ENCODE assay signal across 18 cellular contexts in genomic region chr6:111795558-111795957, GRCh38.
DNase-seq lines count a peak whose midpoint lies in the region; ATAC-seq and TF ChIP-seq lines count a peak whose summit lies in the region.
"Had no signal": no experiment of that assay in that cellular context is flagged by ENCODE, and none has a peak within 500 bp of the region (broad histone marks: within the 10 kb centered on the region; RNA-seq: fewer than 3 reads in every experiment).

No MANE protein-coding gene starts in this region.

- H3K36me3 ChIP-seq in SJCRH30 = no peaks in the 10 kb centered on the region
- H3K36me3 ChIP-seq: tibial nerve had no signal

- TF ChIP-seq CTCF in dorsolateral prefrontal cortex (IDR thresholded peaks at IDR 0.05 in 54 of 56, conservative IDR thresholded peaks at IDR 0.05 in 2 of 56; ENCODE audit: low read depth in 1 of 56, partially characterized antibody in 56 of 56) (no peak), foreskin keratinocyte (conservative IDR thresholded peaks at IDR 0.05) (no peak)

- H3K36me3 Mint-ChIP-seq in activated naive CD4-positive, alpha-beta T cell treated with anti-CD3 and anti-CD28 coated beads, Interleukin-2, amount 10 ng/mL, durations not matched to agents 7 days and 5 days = peaks cover 32% of the 10 kb centered on the region
- peaks cover 71% of the 10 kb centered on the region for H3K36me3 Mint-ChIP-seq in activated naive CD8-positive, alpha-beta T cell treated with anti-CD3 and anti-CD28 coated beads, Interleukin-2, amount 50 U/mL, for 24 hours (ENCODE audit: low read depth)
- H3K36me3 Mint-ChIP-seq in stimulated activated effector memory CD8-positive, alpha-beta T cell treated with anti-CD3 and anti-CD28 coated beads, Interleukin-12 subunit alpha, Interleukin-12 subunit beta, amount 100 ng/mL, for 72 hours = peaks cover 81% of the 10 kb centered on the region

- H3K27me3 Mint-ChIP-seq in activated naive CD4-positive, alpha-beta T cell treated with anti-CD3 and anti-CD28 coated beads, Interleukin-2, amount 10 ng/mL, durations not matched to agents 7 days and 5 days = no peaks in the 10 kb centered on the region
- H3K27me3 Mint-ChIP-seq in activated naive CD8-positive, alpha-beta T cell treated with anti-CD3 and anti-CD28 coated beads, Interleukin-2, amount 50 U/mL, for 24 hours = no peaks in the 10 kb centered on the region
- H3K27me3 Mint-ChIP-seq: stimulated activated naive B cell treated with anti-CD40 and anti-IgM and Interleukin-4, amounts not matched to agents 10 μg/mL and 1 μg/mL and 100 μg/mL, for 72 hours had no signal

- intact Hi-C loops in Right ventricle myocardium inferior (cut with DNase I) (no loop called here), dorsolateral prefrontal cortex (cut with DNase I) (no loop called here)

- H3K9me3 Mint-ChIP-seq in activated naive CD4-positive, alpha-beta T cell treated with anti-CD3 and anti-CD28 coated beads, Interleukin-2, amount 10 ng/mL, durations not matched to agents 7 days and 5 days = no peaks in the 10 kb centered on the region
- no peaks in the 10 kb centered on the region for H3K9me3 Mint-ChIP-seq in activated naive CD8-positive, alpha-beta T cell treated with anti-CD3 and anti-CD28 coated beads, Interleukin-2, amount 50 U/mL, for 24 hours
- H3K9me3 Mint-ChIP-seq in stimulated activated effector memory CD8-positive, alpha-beta T cell treated with anti-CD3 and anti-CD28 coated beads, Interleukin-12 subunit alpha, Interleukin-12 subunit beta, amount 100 ng/mL, for 72 hours = no peaks in the 10 kb centered on the region
- H3K9me3 Mint-ChIP-seq: stimulated activated naive B cell treated with anti-CD40 and anti-IgM and Interleukin-4, amounts not matched to agents 10 μg/mL and 1 μg/mL and 100 μg/mL, for 72 hours had no signal

- no peak for ATAC-seq in activated naive CD8-positive, alpha-beta T cell treated with anti-CD3 and anti-CD28 coated beads, Interleukin-2, amount 50 U/mL, for 24 hours
- peak; percentile 35 for ATAC-seq in stimulated activated effector memory CD8-positive, alpha-beta T cell treated with anti-CD3 and anti-CD28 coated beads, Interleukin-12 subunit alpha, Interleukin-12 subunit beta, amount 100 ng/mL, for 72 hours
- ATAC-seq in Right ventricle myocardium inferior = no peak
- no peak for ATAC-seq in foreskin keratinocyte
- ATAC-seq: mucosa of descending colon had no signal

- CTCF ChIA-PET in activated naive CD4-positive, alpha-beta T cell treated with anti-CD3 and anti-CD28 coated beads, Interleukin-2, amount 10 ng/mL, durations not matched to agents 7 days and 5 days (lab: Charles Lee) = interaction anchor here (0.6 to 1.0 kb wide), 2 partner anchors 36 to 203 kb away, joined by 3 to 5 read pairs; no protein-coding TSS in a partner anchor

- H3K4me1 Mint-ChIP-seq in activated naive CD4-positive, alpha-beta T cell treated with anti-CD3 and anti-CD28 coated beads, Interleukin-2, amount 10 ng/mL, durations not matched to agents 7 days and 5 days = peaks cover 68% of the 10 kb centered on the region
- H3K4me1 Mint-ChIP-seq in activated naive CD8-positive, alpha-beta T cell treated with anti-CD3 and anti-CD28 coated beads, Interleukin-2, amount 50 U/mL, for 24 hours = peaks cover 93% of the 10 kb centered on the region
- peaks cover 63% of the 10 kb centered on the region for H3K4me1 Mint-ChIP-seq in stimulated activated effector memory CD8-positive, alpha-beta T cell treated with anti-CD3 and anti-CD28 coated beads, Interleukin-12 subunit alpha, Interleukin-12 subunit beta, amount 100 ng/mL, for 72 hours

- H3K9me3 ChIP-seq in SJCRH30 (replicated peaks) = no peaks in the 10 kb centered on the region
- H3K9me3 ChIP-seq: mucosa of descending colon, tibial nerve had no signal

- H3K27ac ChIP-seq in SJCRH30 (peak overlapping the region; percentile 12; the same call in 1 of the 2 replicates), dorsolateral prefrontal cortex (peak overlapping the region in 1 of 59 donors; percentile 5), foreskin keratinocyte (no peak overlapping the region)

- H3K27me3 ChIP-seq in SJCRH30 (no peaks in the 10 kb centered on the region), dorsolateral prefrontal cortex (no peaks in the 10 kb centered on the region), foreskin keratinocyte (no peaks in the 10 kb centered on the region)
- H3K27me3 ChIP-seq: tibial nerve had no signal

- peak overlapping the region; percentile 64 for H3K27ac Mint-ChIP-seq in activated naive CD4-positive, alpha-beta T cell treated with anti-CD3 and anti-CD28 coated beads, Interleukin-2, amount 10 ng/mL, durations not matched to agents 7 days and 5 days
- peak overlapping the region; percentile 82 for H3K27ac Mint-ChIP-seq in activated naive CD8-positive, alpha-beta T cell treated with anti-CD3 and anti-CD28 coated beads, Interleukin-2, amount 50 U/mL, for 24 hours
- H3K27ac Mint-ChIP-seq in stimulated activated effector memory CD8-positive, alpha-beta T cell treated with anti-CD3 and anti-CD28 coated beads, Interleukin-12 subunit alpha, Interleukin-12 subunit beta, amount 100 ng/mL, for 72 hours = no peak overlapping the region
- H3K27ac Mint-ChIP-seq: stimulated activated naive B cell treated with anti-CD40 and anti-IgM and Interleukin-4, amounts not matched to agents 10 μg/mL and 1 μg/mL and 100 μg/mL, for 72 hours had no signal

- peaks cover 23% of the 10 kb centered on the region for H3K4me1 ChIP-seq in SJCRH30
- H3K4me1 ChIP-seq in foreskin keratinocyte = peaks cover 6% of the 10 kb centered on the region

- H3K4me3 ChIP-seq in SJCRH30 (no peak overlapping the region), dorsolateral prefrontal cortex (no peak overlapping the region)
- H3K4me3 ChIP-seq: mucosa of descending colon, tibial nerve had no signal

- H3K4me3 Mint-ChIP-seq in activated naive CD4-positive, alpha-beta T cell treated with anti-CD3 and anti-CD28 coated beads, Interleukin-2, amount 10 ng/mL, durations not matched to agents 7 days and 5 days = no peak overlapping the region
- H3K4me3 Mint-ChIP-seq in activated naive CD8-positive, alpha-beta T cell treated with anti-CD3 and anti-CD28 coated beads, Interleukin-2, amount 50 U/mL, for 24 hours = peak overlapping the region; percentile 74
- H3K4me3 Mint-ChIP-seq in stimulated activated effector memory CD8-positive, alpha-beta T cell treated with anti-CD3 and anti-CD28 coated beads, Interleukin-12 subunit alpha, Interleukin-12 subunit beta, amount 100 ng/mL, for 72 hours = no peak overlapping the region
- H3K4me3 Mint-ChIP-seq: stimulated activated naive B cell treated with anti-CD40 and anti-IgM and Interleukin-4, amounts not matched to agents 10 μg/mL and 1 μg/mL and 100 μg/mL, for 72 hours had no signal

- no peak for DNase-seq in activated naive CD4-positive, alpha-beta T cell treated with anti-CD3 and anti-CD28 coated beads, Interleukin-2, amount 10 ng/mL, durations not matched to agents 7 days and 5 days
- no peak for DNase-seq in activated naive CD4-positive, alpha-beta T cell treated with anti-CD3 and anti-CD28 coated beads, Interleukin-2, amount 50 U/mL, for 16 hours
- DNase-seq in SJCRH30 = no peak
- no peak for DNase-seq in activated naive CD8-positive, alpha-beta T cell treated with anti-CD3 and anti-CD28 coated beads, Interleukin-2, amount 50 U/mL, for 24 hours
- peak in 1 of 2 donors; percentile 28 for DNase-seq in stimulated activated effector memory CD8-positive, alpha-beta T cell treated with anti-CD3 and anti-CD28 coated beads, Interleukin-12 subunit alpha, Interleukin-12 subunit beta, amount 100 ng/mL, for 72 hours (ENCODE audit: low spot score in 2 of 2)
- DNase-seq in Right ventricle myocardium inferior (ENCODE audit: missing footprints) = no peak
- DNase-seq in dorsolateral prefrontal cortex = no peak
- DNase-seq in foreskin keratinocyte = no peak
- DNase-seq: activated CD4-positive, alpha-beta T cell treated with anti-CD3 and anti-CD28 coated beads, Interleukin-2, amount 50 U/mL, for 48 hours; activated effector memory CD4-positive, alpha-beta T cell treated with anti-CD3 and anti-CD28 coated beads, Interleukin-2, amount 50 U/mL, for 16 hours; DMS79 treated with DMSO at 0.1 percent for 48 hours; KBM-7; mucosa of descending colon; NCI-H345; occipital lobe; RPMI8226; stimulated activated naive B cell treated with anti-CD40 and anti-IgM and Interleukin-4, amounts not matched to agents 10 μg/mL and 1 μg/mL and 100 μg/mL, for 72 hours had no signal
